21 cellular contexts compared by ENCODE assay signal in genomic region chr15:32737246-32737757, GRCh38. TPM values are rescaled to one million over a fixed set of nuclear protein-coding genes. Genes with fewer than 3 reads are reported as not detected.
"Had no signal": no experiment of that assay in that cellular context is flagged by ENCODE, and none has a peak within 500 bp of the region (broad histone marks: within the 10 kb centered on the region; RNA-seq: fewer than 3 reads in every experiment).

No MANE protein-coding gene starts in this region.

- DNase-seq: Karpas-422, KG1, MG63, NCI-H1092 treated with DMSO at 0.1 percent for 48 hours, NCI-H1436, NCI-H187, NCI-H2029, NCI-H2081 treated with DMSO at 0.1 percent for 48 hours, NCI-H2171, NCI-H226, NCI-H446, NCI-H510A, NCI-H524 treated with DMSO at 0.1 percent for 48 hours, NCI-H69, NCI-H774, Right ventricle myocardium superior, RPMI8226, SIG-M5 had no signal

- H3K36me3 ChIP-seq: SJSA1 had no signal

- H3K27me3 ChIP-seq: MG63, SJSA1 had no signal

- H3K27ac ChIP-seq: SJSA1, SK-N-MC had no signal

- H3K4me3 ChIP-seq: MG63, SJSA1, SK-N-MC had no signal

- H3K9me3 ChIP-seq: SJSA1 had no signal

RNA-seq across cellular contexts. Expression of gene GREM1, which starts 19.5 kb away (rescaled TPM):
- total RNA-seq: HT-29, Right ventricle myocardium superior had no signal
